1 cellular context compared by ENCODE assay signal in the genomic region with DNA sequence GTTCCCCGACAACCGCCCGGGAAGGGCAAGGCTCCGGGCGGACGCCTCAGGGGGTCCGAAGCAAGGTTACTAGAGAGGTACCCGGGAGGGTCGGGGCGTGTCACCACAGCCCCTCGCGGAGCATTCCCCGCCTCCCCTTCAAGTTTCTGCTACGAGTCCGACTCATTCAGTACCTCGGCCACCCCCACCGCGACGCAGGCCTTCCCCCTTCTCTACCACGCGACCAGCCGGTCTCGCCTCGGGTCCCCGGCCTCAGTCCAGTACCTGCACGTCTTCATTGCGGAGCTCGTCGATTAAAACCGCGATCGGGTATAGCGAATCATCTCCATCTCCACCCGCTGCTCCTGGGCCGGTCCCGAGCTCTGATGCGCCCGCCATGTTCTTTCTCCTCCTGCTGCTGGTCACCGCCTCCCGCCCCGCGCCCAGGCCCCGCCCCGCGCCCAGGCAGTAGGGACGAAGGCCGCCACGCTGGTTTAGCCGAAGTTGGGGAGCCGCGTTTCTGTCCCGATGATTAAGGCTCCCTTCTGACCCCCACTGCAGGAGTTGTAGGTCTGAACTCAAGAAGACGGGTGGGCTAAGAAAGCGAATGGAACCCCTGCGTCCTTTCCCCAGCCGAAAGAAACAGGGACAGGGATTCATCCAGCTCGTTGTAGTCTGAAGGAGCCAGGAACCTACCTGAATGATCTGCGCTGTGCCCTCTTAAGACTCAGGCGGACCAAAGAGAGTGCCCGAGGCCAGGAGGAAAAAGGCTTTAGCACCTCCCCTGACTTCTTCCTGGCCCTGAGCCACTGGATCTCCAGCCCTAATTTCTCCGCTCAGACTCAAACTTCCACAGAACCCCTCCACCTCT.
TF ChIP-seq lines count a peak whose summit lies in the region.

PPP2R1B (minus strand) TSS at position 406 of the 850 bp plus-strand sequence; CDS start at position 378, 28 bp downstream.

TF ChIP-seq in HepG2, 621 proteins besides CTCF, POLR2A, EP300 and RAD21 (continued from another document and continues in another):
- TF ChIP-seq, protein P1, sequence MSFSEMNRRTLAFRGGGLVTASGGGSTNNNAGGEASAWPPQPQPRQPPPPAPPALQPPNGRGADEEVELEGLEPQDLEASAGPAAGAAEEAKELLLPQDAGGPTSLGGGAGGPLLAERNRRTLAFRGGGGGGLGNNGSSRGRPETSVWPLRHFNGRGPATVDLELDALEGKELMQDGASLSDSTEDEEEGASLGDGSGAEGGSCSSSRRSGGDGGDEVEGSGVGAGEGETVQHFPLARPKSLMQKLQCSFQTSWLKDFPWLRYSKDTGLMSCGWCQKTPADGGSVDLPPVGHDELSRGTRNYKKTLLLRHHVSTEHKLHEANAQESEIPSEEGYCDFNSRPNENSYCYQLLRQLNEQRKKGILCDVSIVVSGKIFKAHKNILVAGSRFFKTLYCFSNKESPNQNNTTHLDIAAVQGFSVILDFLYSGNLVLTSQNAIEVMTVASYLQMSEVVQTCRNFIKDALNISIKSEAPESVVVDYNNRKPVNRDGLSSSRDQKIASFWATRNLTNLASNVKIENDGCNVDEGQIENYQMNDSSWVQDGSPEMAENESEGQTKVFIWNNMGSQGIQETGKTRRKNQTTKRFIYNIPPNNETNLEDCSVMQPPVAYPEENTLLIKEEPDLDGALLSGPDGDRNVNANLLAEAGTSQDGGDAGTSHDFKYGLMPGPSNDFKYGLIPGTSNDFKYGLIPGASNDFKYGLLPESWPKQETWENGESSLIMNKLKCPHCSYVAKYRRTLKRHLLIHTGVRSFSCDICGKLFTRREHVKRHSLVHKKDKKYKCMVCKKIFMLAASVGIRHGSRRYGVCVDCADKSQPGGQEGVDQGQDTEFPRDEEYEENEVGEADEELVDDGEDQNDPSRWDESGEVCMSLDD (CRISPR knock-in tag; IDR thresholded peaks at IDR 0.05; ENCODE audit: borderline replicate concordance) = no peak
- TF ChIP-seq TCF12 (IDR thresholded peaks at IDR 0.05) (no peak), TCF12 (CRISPR knock-in tag; IDR thresholded peaks at IDR 0.05) (no peak), IKZF4 (CRISPR knock-in tag; IDR thresholded peaks at IDR 0.05; ENCODE audit: borderline replicate concordance, low read depth, not compliant biosample characterization) (peak; percentile 15), HOMEZ (CRISPR knock-in tag; IDR thresholded peaks at IDR 0.05; ENCODE audit: low read depth) (no peak), ATM (IDR thresholded peaks at IDR 0.05; ENCODE audit: borderline replicate concordance) (no peak), HIVEP1 (CRISPR knock-in tag; IDR thresholded peaks at IDR 0.05) (no peak), ZNF781 (CRISPR knock-in tag; IDR thresholded peaks at IDR 0.05; ENCODE audit: borderline replicate concordance, not compliant biosample characterization) (no peak), ZBTB42 (CRISPR knock-in tag; IDR thresholded peaks at IDR 0.05) (no peak), FOXC1 (CRISPR knock-in tag; IDR thresholded peaks at IDR 0.05; ENCODE audit: borderline replicate concordance) (peak; percentile 38; the same call in 1 of the 2 replicates), HNRNPL (IDR thresholded peaks at IDR 0.05; ENCODE audit: low read depth, low read length) (no peak), JUND (CRISPR knock-in tag; IDR thresholded peaks at IDR 0.05) (no peak), SKI (IDR thresholded peaks at IDR 0.05; ENCODE audit: partially characterized antibody) (no peak), ZNF567 (CRISPR knock-in tag; IDR thresholded peaks at IDR 0.05; ENCODE audit: borderline replicate concordance) (no peak), TEF (CRISPR knock-in tag; IDR thresholded peaks at IDR 0.05) (no peak), NAIF1 (CRISPR knock-in tag; IDR thresholded peaks at IDR 0.05; ENCODE audit: borderline replicate concordance) (peak; percentile 82; the same call in 1 of the 2 replicates), ZNF121 (CRISPR knock-in tag; IDR thresholded peaks at IDR 0.05) (no peak), TCF7L2 (IDR thresholded peaks at IDR 0.05; ENCODE audit: low read depth, low read length) (no peak), ZNF674 (CRISPR knock-in tag; IDR thresholded peaks at IDR 0.05; ENCODE audit: low read depth) (no peak), SRSF1 (optimal IDR thresholded peaks at IDR 0.05; ENCODE audit: low read depth, low read length) (no peak), ZNF18 (CRISPR knock-in tag; IDR thresholded peaks at IDR 0.05; ENCODE audit: insufficient replicate concordance) (no peak), MIXL1 (CRISPR knock-in tag; IDR thresholded peaks at IDR 0.05) (no peak; the same call in 1 of the 2 replicates), TFE3 (CRISPR knock-in tag; IDR thresholded peaks at IDR 0.05) (0 out of 2 replicates have a peak, but pooled peaks have one; percentile 16), ERF (CRISPR knock-in tag; IDR thresholded peaks at IDR 0.05) (no peak), PCBP2 (optimal IDR thresholded peaks at IDR 0.05; ENCODE audit: low read depth, low read length, poor library complexity, severe bottlenecking) (no peak), TRIM24 (CRISPR knock-in tag; IDR thresholded peaks at IDR 0.05) (no peak), ZZZ3 (CRISPR knock-in tag; IDR thresholded peaks at IDR 0.05; ENCODE audit: borderline replicate concordance) (no peak), RFXAP (CRISPR knock-in tag; IDR thresholded peaks at IDR 0.05; ENCODE audit: borderline replicate concordance) (no peak), ZNF776 (CRISPR knock-in tag; IDR thresholded peaks at IDR 0.05) (0 out of 2 replicates have a peak, but pooled peaks have one; percentile 36), PLRG1 (conservative IDR thresholded peaks at IDR 0.05) (no peak), ZEB1 (IDR thresholded peaks at IDR 0.05; ENCODE audit: insufficient replicate concordance, low read depth) (no peak), ZFYVE20 (CRISPR knock-in tag; IDR thresholded peaks at IDR 0.05; ENCODE audit: borderline replicate concordance, low read depth) (no peak), ZBTB46 (CRISPR knock-in tag; IDR thresholded peaks at IDR 0.05; ENCODE audit: borderline replicate concordance) (no peak), RBM22 (optimal IDR thresholded peaks at IDR 0.05; ENCODE audit: low read length) (peak; percentile 65), RCOR2 (CRISPR knock-in tag; IDR thresholded peaks at IDR 0.05) (no peak), MYNN (CRISPR knock-in tag; IDR thresholded peaks at IDR 0.05; ENCODE audit: low read depth) (no peak), HOXD1 (CRISPR knock-in tag; IDR thresholded peaks at IDR 0.05) (0 out of 2 replicates have a peak, but pooled peaks have one; percentile 43), ZNF703 (CRISPR knock-in tag; IDR thresholded peaks at IDR 0.05; ENCODE audit: borderline replicate concordance) (no peak)
- TF ChIP-seq, protein P2, sequence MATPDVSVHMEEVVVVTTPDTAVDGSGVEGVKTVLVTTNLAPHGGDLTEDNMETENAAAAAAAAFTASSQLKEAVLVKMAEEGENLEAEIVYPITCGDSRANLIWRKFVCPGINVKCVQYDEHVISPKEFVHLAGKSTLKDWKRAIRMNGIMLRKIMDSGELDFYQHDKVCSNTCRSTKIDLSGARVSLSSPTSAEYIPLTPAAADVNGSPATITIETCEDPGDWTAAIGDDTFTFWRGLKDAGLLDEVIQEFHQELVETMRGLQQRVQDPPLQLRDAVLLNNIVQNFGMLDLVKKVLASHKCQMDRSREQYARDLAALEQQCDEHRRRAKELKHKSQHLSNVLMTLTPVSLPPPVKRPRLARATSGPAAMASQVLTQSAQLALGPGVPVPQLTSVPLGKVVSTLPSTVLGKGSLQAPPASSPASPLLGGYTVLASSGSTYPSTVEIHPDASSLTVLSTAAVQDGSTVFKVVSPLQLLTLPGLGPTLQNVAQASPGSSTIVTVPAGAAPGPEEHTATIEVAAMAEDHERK (CRISPR knock-in tag; IDR thresholded peaks at IDR 0.05; ENCODE audit: low read depth) = no peak
- TF ChIP-seq, protein P3, sequence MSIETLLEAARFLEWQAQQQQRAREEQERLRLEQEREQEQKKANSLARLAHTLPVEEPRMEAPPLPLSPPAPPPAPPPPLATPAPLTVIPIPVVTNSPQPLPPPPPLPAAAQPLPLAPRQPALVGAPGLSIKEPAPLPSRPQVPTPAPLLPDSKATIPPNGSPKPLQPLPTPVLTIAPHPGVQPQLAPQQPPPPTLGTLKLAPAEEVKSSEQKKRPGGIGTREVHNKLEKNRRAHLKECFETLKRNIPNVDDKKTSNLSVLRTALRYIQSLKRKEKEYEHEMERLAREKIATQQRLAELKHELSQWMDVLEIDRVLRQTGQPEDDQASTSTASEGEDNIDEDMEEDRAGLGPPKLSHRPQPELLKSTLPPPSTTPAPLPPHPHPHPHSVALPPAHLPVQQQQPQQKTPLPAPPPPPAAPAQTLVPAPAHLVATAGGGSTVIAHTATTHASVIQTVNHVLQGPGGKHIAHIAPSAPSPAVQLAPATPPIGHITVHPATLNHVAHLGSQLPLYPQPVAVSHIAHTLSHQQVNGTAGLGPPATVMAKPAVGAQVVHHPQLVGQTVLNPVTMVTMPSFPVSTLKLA (IDR thresholded peaks at IDR 0.05) = no peak
- TF ChIP-seq, protein P4, sequence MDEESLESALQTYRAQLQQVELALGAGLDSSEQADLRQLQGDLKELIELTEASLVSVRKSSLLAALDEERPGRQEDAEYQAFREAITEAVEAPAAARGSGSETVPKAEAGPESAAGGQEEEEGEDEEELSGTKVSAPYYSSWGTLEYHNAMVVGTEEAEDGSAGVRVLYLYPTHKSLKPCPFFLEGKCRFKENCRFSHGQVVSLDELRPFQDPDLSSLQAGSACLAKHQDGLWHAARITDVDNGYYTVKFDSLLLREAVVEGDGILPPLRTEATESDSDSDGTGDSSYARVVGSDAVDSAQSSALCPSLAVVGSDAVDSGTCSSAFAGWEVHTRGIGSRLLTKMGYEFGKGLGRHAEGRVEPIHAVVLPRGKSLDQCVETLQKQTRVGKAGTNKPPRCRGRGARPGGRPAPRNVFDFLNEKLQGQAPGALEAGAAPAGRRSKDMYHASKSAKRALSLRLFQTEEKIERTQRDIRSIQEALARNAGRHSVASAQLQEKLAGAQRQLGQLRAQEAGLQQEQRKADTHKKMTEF (CRISPR knock-in tag; IDR thresholded peaks at IDR 0.05) = no peak; the same call in 1 of the 2 replicates
- TF ChIP-seq, protein P5, sequence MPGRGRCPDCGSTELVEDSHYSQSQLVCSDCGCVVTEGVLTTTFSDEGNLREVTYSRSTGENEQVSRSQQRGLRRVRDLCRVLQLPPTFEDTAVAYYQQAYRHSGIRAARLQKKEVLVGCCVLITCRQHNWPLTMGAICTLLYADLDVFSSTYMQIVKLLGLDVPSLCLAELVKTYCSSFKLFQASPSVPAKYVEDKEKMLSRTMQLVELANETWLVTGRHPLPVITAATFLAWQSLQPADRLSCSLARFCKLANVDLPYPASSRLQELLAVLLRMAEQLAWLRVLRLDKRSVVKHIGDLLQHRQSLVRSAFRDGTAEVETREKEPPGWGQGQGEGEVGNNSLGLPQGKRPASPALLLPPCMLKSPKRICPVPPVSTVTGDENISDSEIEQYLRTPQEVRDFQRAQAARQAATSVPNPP (CRISPR knock-in tag; IDR thresholded peaks at IDR 0.05) = 0 out of 2 replicates have a peak, but pooled peaks have one; percentile 36
- TF ChIP-seq, protein P6, sequence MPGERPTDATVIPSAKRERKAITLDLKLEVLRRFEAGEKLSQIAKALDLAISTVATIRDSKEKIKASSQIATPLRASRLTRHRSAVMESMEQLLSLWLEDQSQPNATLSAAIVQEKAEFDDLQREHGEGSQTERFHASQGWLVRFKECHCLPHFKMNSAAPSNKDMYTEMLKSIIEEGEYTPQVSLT (CRISPR knock-in tag; IDR thresholded peaks at IDR 0.05; ENCODE audit: borderline replicate concordance, low read depth) = no peak
